ENCODE assay signal across 8 cellular contexts in the genomic region with DNA sequence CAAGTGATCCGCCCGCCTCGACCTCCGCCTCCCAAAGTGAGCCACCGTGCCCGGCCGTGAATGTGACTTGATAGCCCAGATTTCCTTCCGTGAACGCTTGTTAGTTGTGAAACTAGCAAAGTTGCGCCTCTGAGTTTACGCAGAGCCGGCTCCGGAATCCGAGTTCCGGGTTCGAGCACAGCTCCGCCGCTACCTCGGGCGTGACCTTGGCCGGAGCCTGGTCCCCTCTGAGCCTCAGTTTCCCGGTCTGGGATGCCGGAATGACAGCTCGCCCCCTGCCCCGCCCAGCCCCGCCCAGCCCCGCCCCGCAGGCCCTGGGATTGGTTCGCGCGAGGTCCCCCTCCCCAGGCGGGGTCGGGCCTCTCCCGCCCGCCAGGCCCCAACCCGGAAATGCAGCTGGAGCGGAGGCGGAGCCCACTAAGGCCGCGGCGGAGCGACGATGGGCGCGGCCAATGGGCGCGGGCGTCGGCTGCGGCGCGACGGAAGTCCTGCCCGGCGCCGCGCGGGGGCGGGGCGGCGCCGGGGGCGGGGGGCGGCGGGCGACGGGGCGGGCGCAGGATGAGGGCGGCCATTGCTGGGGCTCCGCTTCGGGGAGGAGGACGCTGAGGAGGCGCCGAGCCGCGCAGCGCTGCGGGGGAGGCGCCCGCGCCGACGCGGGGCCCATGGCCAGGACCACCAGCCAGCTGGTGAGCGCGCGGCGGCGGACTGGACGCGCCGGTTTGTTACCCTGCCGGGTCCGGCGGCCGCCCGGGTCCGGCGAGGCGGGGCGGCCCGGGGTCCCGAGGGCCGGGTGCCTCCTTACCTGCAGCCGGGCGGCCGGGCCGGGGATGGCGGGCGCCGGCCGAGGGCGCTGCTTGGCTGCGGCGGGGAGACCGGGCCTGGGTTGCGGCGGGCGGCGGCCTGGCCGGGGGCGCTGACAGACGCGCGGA. TPM values are rescaled to one million over a fixed set of nuclear protein-coding genes. Genes with fewer than 3 reads are reported as not detected.
A peak's percentile ranks its signal among the peaks of the same experiment; 100 is the strongest.
DNase-seq lines count a peak whose midpoint lies in the region; ATAC-seq and TF ChIP-seq lines count a peak whose summit lies in the region.

TSS of gene PDPK1 (plus strand) at position 571 of the 929 bp plus-strand sequence. CDS start at position 663, 92 bp downstream.

- H3K4me1 ChIP-seq in osteoblast (ENCODE audit: insufficient read depth, low read length) = peaks cover 17% of the 10 kb centered on the region
- peaks cover 12% of the 10 kb centered on the region for H3K4me1 ChIP-seq in testis

- ATAC-seq in HG02588 (IDR thresholded peaks at IDR 0.05; ENCODE audit: unreplicated experiment) = peak; percentile 82
- peak; percentile 90 for ATAC-seq in SK-N-SH treated with all-trans-retinoic acid at 6 μM for 48 hours

- peak within 1 kb of the TSS; percentile 51 for H3K27ac ChIP-seq in osteoblast (ENCODE audit: low read depth, low read length)
- H3K27ac ChIP-seq in testis = peak within 1 kb of the TSS; percentile 55 to 82

- TF ChIP-seq POLR2A in testis (IDR thresholded peaks at IDR 0.05) = no peak

- peak within 1 kb of the TSS; percentile 86 for H3K4me2 ChIP-seq in osteoblast (ENCODE audit: insufficient read depth, low read length)

- no peaks in the 10 kb centered on the region for H3K9me3 Mint-ChIP-seq in activated naive CD4-positive, alpha-beta T cell treated with anti-CD3 and anti-CD28 coated beads, Interleukin-2, amount 50 U/mL, for 24 hours

- no peaks in the 10 kb centered on the region for H3K9me3 ChIP-seq in osteoblast (ENCODE audit: low read depth, low read length)
- no peaks in the 10 kb centered on the region for H3K9me3 ChIP-seq in testis

- peak within 1 kb of the TSS; percentile 58 for H2AFZ ChIP-seq in osteoblast (ENCODE audit: low read length)

- WGBS in testis, 2 donors = 1 to 2% methylated on average over 9 to 79 of the region's 126 CpGs

- peaks cover 11% of the 10 kb centered on the region for H4K20me1 ChIP-seq in osteoblast (ENCODE audit: insufficient read depth, low read length)

- H3K4me1 Mint-ChIP-seq in activated naive CD4-positive, alpha-beta T cell treated with anti-CD3 and anti-CD28 coated beads, Interleukin-2, amount 50 U/mL, for 24 hours = peaks cover 37% of the 10 kb centered on the region

- DNase-seq in GM06990 (ENCODE audit: extremely low read depth, insufficient read length) (peak; percentile 96), NCI-H1048 (lab: John Stamatoyannopoulos, UW) (peak; percentile 75), glomerular endothelial cell (ENCODE audit: extremely low read depth, low read depth, low spot score) (no peak), osteoblast (ENCODE audit: insufficient read length, low spot score, missing footprints) (peak; percentile 100), testis (peak; percentile 96)

- H3K79me2 ChIP-seq in osteoblast (ENCODE audit: insufficient read depth, low read length) = peaks cover 37% of the 10 kb centered on the region

- H3K4me3 ChIP-seq in GM06990 (replicated peaks; ENCODE audit: low read depth, low read length) (peak within 1 kb of the TSS; percentile 81), osteoblast (ENCODE audit: insufficient read depth, low read length) (peak within 1 kb of the TSS; percentile 74), testis (peak within 1 kb of the TSS; percentile 67 to 85)

- H3K36me3 ChIP-seq in GM06990 (ENCODE audit: control insufficient read depth, insufficient read depth, low read length) (peaks cover 2% of the 10 kb centered on the region), osteoblast (ENCODE audit: insufficient read depth, low read length) (no peaks in the 10 kb centered on the region), testis (ENCODE audit: low read depth, missing control alignments) (no peaks in the 10 kb centered on the region)

- H3K27ac Mint-ChIP-seq in activated naive CD4-positive, alpha-beta T cell treated with anti-CD3 and anti-CD28 coated beads, Interleukin-2, amount 50 U/mL, for 24 hours = peak within 1 kb of the TSS; percentile 86

- intact Hi-C loops in testis (cut with DNase I; ENCODE audit: low total_unique reads) = no loop called here

- peak within 1 kb of the TSS; percentile 92 for H3K4me3 Mint-ChIP-seq in activated naive CD4-positive, alpha-beta T cell treated with anti-CD3 and anti-CD28 coated beads, Interleukin-2, amount 50 U/mL, for 24 hours

- no peaks in the 10 kb centered on the region for H3K27me3 Mint-ChIP-seq in activated naive CD4-positive, alpha-beta T cell treated with anti-CD3 and anti-CD28 coated beads, Interleukin-2, amount 50 U/mL, for 24 hours

- TF ChIP-seq CTCF in GM06990 (IDR thresholded peaks at IDR 0.05; ENCODE audit: insufficient read depth, low read length, poor library complexity, severe bottlenecking) (no peak), osteoblast (IDR thresholded peaks at IDR 0.05; ENCODE audit: extremely low read depth, low read depth, low read length) (no peak), testis (IDR thresholded peaks at IDR 0.05) (no peak)

- peaks cover 2% of the 10 kb centered on the region for H3K36me3 Mint-ChIP-seq in activated naive CD4-positive, alpha-beta T cell treated with anti-CD3 and anti-CD28 coated beads, Interleukin-2, amount 50 U/mL, for 24 hours

- H3K27me3 ChIP-seq in GM06990 (replicated peaks; ENCODE audit: control insufficient read depth, insufficient read depth, low read length) (no peaks in the 10 kb centered on the region), osteoblast (ENCODE audit: insufficient read depth, low read length) (no peaks in the 10 kb centered on the region), testis (no peaks in the 10 kb centered on the region)

TF ChIP-seq in SK-N-SH treated with all-trans-retinoic acid at 6 μM for 48 hours, 23 proteins besides CTCF, POLR2A, EP300 and RAD21:
- TF ChIP-seq OSR1 (CRISPR knock-in tag; IDR thresholded peaks at IDR 0.05) = no peak
- TF ChIP-seq PATZ1 (CRISPR knock-in tag; IDR thresholded peaks at IDR 0.05; ENCODE audit: borderline replicate concordance) = no peak
- no peak for TF ChIP-seq ZFP30 (CRISPR knock-in tag; IDR thresholded peaks at IDR 0.05)

RNA-seq across cellular contexts. Expression of gene PDPK1, which starts in this region (rescaled TPM):
- total RNA-seq in glomerular endothelial cell = 21.0 and 32.0 TPM in 2 replicates
- 19.2 and 23.2 TPM in 2 replicates for total RNA-seq in osteoblast
- total RNA-seq in testis = 10 to 100 TPM; 61.1 to 75.3 TPM
- 53.0 TPM for polyA plus RNA-seq in testis (ENCODE audit: insufficient read depth, low read depth, low replicate concordance)
